Comparison of ENCODE assay signal across 8 cellular contexts in the genomic region with DNA sequence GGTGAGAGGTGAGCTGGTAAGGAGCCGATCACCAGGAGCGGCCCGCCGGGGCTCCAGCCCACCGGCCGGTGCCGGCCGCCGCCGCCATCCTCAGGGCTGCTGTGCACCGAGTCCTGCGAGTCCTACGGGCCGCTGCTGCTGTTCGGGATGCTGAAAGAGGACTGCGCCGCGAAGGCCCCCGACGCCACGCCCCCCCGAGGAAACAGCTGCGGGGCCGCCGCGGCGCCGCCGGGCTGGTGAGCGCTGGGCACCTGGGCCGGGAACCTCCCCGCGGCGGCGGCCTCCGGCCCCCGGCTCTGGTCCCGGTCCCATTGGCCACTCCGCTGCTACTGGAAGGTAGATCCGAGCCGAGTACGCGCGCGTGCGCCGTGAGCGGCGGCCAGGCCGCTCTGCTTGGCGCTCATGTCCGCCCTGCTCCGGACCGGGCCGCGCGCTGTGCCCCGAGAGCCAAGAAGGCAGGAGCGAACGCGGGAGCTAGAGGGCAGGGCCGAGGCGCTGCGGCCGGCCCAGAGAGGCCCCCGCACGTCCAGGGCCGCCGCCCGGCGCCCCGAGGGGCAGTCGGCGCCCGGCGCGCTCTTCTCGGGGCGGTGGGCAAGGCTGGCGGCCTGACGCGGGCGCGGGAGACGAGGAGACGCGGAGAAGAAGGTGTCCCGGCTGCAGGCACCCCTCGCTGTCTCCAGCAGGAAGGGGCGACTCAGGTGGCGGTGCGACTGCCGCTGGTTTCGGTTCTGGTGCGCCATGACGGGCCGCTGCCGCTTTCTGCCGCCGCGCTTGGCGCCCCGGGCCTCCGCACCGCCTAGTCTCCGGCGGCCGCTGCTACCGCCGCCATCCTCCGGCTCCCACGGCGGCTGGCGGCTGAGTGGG.
DNase-seq lines count a peak whose midpoint lies in the region; ATAC-seq and TF ChIP-seq lines count a peak whose summit lies in the region.

No MANE protein-coding gene starts in this region.

- no peaks in the 10 kb centered on the region for H3K9me3 ChIP-seq in CD8-positive, alpha-beta T cell (ENCODE audit: low read length)
- H3K9me3 ChIP-seq in neural cell (ENCODE audit: low read length): no peaks in the 10 kb centered on the region
- H3K9me3 ChIP-seq in testis: no peaks in the 10 kb centered on the region

- 0 to 1% methylated on average over 4 to 44 of the region's 114 CpGs for WGBS in testis, 2 donors

- peaks cover 13% of the 10 kb centered on the region for H3K27me3 Mint-ChIP-seq in CD8-positive, alpha-beta T cell (ENCODE audit: low read depth)

- peaks cover 4% of the 10 kb centered on the region for H3K79me2 ChIP-seq in neural cell (replicated peaks; ENCODE audit: insufficient read depth, low read length)

- H4K20me1 ChIP-seq in neural cell (ENCODE audit: insufficient read depth): no peaks in the 10 kb centered on the region

- H3K27ac ChIP-seq in CD8-positive, alpha-beta T cell (ENCODE audit: low read depth, low read length): peak overlapping the region; percentile 42
- peak overlapping the region; percentile 75 for H3K27ac ChIP-seq in foreskin keratinocyte
- H3K27ac ChIP-seq in neural cell (ENCODE audit: low read length): peak overlapping the region; percentile 51
- H3K27ac ChIP-seq in testis: peak overlapping the region; percentile 86 to 98

- H3K27ac Mint-ChIP-seq in CD8-positive, alpha-beta T cell: no peak overlapping the region

- no peak overlapping the region for H3K4me2 ChIP-seq in neural cell (ENCODE audit: low read length)

- H3K4me3 ChIP-seq in CD8-positive, alpha-beta T cell (ENCODE audit: low read depth, low read length): peak overlapping the region; percentile 55
- peak overlapping the region; percentile 73 for H3K4me3 ChIP-seq in neural cell (ENCODE audit: low read length)
- peak overlapping the region; percentile 74 to 77 for H3K4me3 ChIP-seq in testis

- no peaks in the 10 kb centered on the region for H3F3A ChIP-seq in neural cell (ENCODE audit: insufficient read depth, low read length, poor library complexity, severe bottlenecking)

- no peaks in the 10 kb centered on the region for H3K9me2 ChIP-seq in neural cell (ENCODE audit: insufficient read depth, low read length)

- peak overlapping the region; percentile 90 for H3K4me3 Mint-ChIP-seq in CD8-positive, alpha-beta T cell

- TF ChIP-seq EP300 in neural cell (conservative IDR thresholded peaks at IDR 0.05; ENCODE audit: poor library complexity, severe bottlenecking): peak; percentile 10

- TF ChIP-seq POLR2A in testis (IDR thresholded peaks at IDR 0.05): no peak

- H3K4me1 Mint-ChIP-seq in CD8-positive, alpha-beta T cell (ENCODE audit: low read depth): peaks cover 7% of the 10 kb centered on the region

- no peaks in the 10 kb centered on the region for H3K36me3 Mint-ChIP-seq in CD8-positive, alpha-beta T cell

- peak in 6 of 7 experiments; percentile 14 to 58 (median 28) for DNase-seq in CD8-positive, alpha-beta T cell
- DNase-seq in HK-2 (ENCODE audit: unreplicated experiment) (peak; percentile 78), RKO (ENCODE audit: low spot score) (peak; percentile 76), foreskin keratinocyte (peak in 1 of 2 donors; percentile 30), testis (peak; percentile 82)
- DNase-seq in activated naive CD4-positive, alpha-beta T cell treated with Interleukin-2 at 50 U/mL for 16 hours: peak; percentile 17

- H3K36me3 ChIP-seq in CD8-positive, alpha-beta T cell (ENCODE audit: insufficient read depth, low read length): no peaks in the 10 kb centered on the region
- H3K36me3 ChIP-seq in neural cell (ENCODE audit: insufficient read depth, low read length): no peaks in the 10 kb centered on the region
- no peaks in the 10 kb centered on the region for H3K36me3 ChIP-seq in testis (ENCODE audit: low read depth, missing control alignments)

- POLR2A ChIA-PET in CD8-positive, alpha-beta T cell (lab: Charles Lee): no interaction called here

- no peak overlapping the region for H2AFZ ChIP-seq in neural cell (ENCODE audit: low read depth, low read length)

- no peak for TF ChIP-seq CTCF in CD8-positive, alpha-beta T cell (IDR thresholded peaks at IDR 0.05)
- TF ChIP-seq CTCF in foreskin keratinocyte (conservative IDR thresholded peaks at IDR 0.05): no peak
- TF ChIP-seq CTCF in neural cell (IDR thresholded peaks at IDR 0.05; ENCODE audit: poor library complexity, severe bottlenecking): peak; percentile 31
- TF ChIP-seq CTCF in testis (IDR thresholded peaks at IDR 0.05): no peak

- H3K4me1 ChIP-seq in CD8-positive, alpha-beta T cell (ENCODE audit: insufficient read depth, low read length): no peaks in the 10 kb centered on the region
- H3K4me1 ChIP-seq in foreskin keratinocyte (no peaks in the 10 kb centered on the region), testis (no peaks in the 10 kb centered on the region)

- peak; percentile 74 for ATAC-seq in CD8-positive, alpha-beta T cell
- peak; percentile 78 for ATAC-seq in GM19455 (IDR thresholded peaks at IDR 0.05; ENCODE audit: unreplicated experiment)
- ATAC-seq in foreskin keratinocyte: peak; percentile 82

- CTCF ChIA-PET in CD8-positive, alpha-beta T cell (lab: Charles Lee): no interaction called here

- peak overlapping the region; percentile 70 for H3K9ac ChIP-seq in neural cell (ENCODE audit: low read length)

- H3K27me3 ChIP-seq in CD8-positive, alpha-beta T cell (ENCODE audit: insufficient read depth, low read length): no peaks in the 10 kb centered on the region
- no peaks in the 10 kb centered on the region for H3K27me3 ChIP-seq in foreskin keratinocyte
- H3K27me3 ChIP-seq in neural cell (ENCODE audit: insufficient read depth, low read depth, low read length): no peaks in the 10 kb centered on the region
- H3K27me3 ChIP-seq in testis: no peaks in the 10 kb centered on the region

- no peaks in the 10 kb centered on the region for H3K9me3 Mint-ChIP-seq in CD8-positive, alpha-beta T cell

- TF ChIP-seq RAD21 in neural cell (conservative IDR thresholded peaks at IDR 0.05): peak; percentile 10

- intact Hi-C loops in CD8-positive, alpha-beta T cell (cut with DNase I, micrococcal nuclease): no loop called here
- intact Hi-C loops in testis (cut with DNase I; ENCODE audit: low total_unique reads): no loop called here

TF ChIP-seq in neural cell, 6 proteins besides CTCF, POLR2A, EP300 and RAD21:
- TF ChIP-seq TAF1 (IDR thresholded peaks at IDR 0.05; ENCODE audit: low read depth) (no peak), MXI1 (conservative IDR thresholded peaks at IDR 0.05; ENCODE audit: poor library complexity, severe bottlenecking) (peak; percentile 69), POLR2AphosphoS5 (IDR thresholded peaks at IDR 0.05) (peak; percentile 10), SMC3 (conservative IDR thresholded peaks at IDR 0.05; ENCODE audit: poor library complexity) (no peak)

Comparison
In these comparisons a context has a peak if more than half of its experiments do, and no peak if none do; other contexts are left out.
1. H3K27ac ChIP-seq: peak in every context shown above with its lines; median percentile 92 in testis; 75 in foreskin keratinocyte; 51 in neural cell; 42 in CD8-positive, alpha-beta T cell.